1 cellular context compared by ENCODE assay signal in the genomic region with DNA sequence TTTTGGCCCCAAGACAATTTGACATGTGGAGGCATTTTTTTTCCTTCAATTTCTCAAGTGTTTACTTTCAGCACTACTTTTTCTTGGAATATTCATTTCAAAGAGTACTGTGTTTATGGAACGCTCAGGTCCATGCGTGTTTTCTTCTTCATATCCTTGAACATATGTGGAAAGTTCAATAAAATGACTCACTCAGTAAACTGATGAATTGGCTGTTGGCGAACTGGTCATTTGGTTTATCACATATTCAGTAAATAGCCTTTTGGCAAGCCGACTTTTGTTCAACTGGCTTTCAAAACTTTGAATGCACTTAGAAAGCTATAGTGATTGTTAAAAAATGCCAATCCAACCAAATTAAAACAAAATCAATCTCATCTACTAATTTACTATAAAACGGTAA.
A peak's percentile ranks its signal among the peaks of the same experiment; 100 is the strongest.
TF ChIP-seq lines count a peak whose summit lies in the region.

No MANE protein-coding gene starts in this region.

TF ChIP-seq in HepG2, 621 proteins besides CTCF, POLR2A, EP300 and RAD21 (continued from another document):
- TF ChIP-seq, protein P1, sequence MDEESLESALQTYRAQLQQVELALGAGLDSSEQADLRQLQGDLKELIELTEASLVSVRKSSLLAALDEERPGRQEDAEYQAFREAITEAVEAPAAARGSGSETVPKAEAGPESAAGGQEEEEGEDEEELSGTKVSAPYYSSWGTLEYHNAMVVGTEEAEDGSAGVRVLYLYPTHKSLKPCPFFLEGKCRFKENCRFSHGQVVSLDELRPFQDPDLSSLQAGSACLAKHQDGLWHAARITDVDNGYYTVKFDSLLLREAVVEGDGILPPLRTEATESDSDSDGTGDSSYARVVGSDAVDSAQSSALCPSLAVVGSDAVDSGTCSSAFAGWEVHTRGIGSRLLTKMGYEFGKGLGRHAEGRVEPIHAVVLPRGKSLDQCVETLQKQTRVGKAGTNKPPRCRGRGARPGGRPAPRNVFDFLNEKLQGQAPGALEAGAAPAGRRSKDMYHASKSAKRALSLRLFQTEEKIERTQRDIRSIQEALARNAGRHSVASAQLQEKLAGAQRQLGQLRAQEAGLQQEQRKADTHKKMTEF (CRISPR knock-in tag; IDR thresholded peaks at IDR 0.05), result peak; percentile 30; the same call in 1 of the 2 replicates
- TF ChIP-seq ZNF670 (CRISPR knock-in tag; IDR thresholded peaks at IDR 0.05; ENCODE audit: borderline replicate concordance), result no peak
- TF ChIP-seq CREM (IDR thresholded peaks at IDR 0.05), result peak; percentile 20; the same call in 1 of the 2 replicates
- no peak for TF ChIP-seq CREM (CRISPR knock-in tag; IDR thresholded peaks at IDR 0.05)
- TF ChIP-seq FOXA3 (CRISPR knock-in tag; IDR thresholded peaks at IDR 0.05), result peak; percentile 62; the same call in 1 of the 2 replicates
- TF ChIP-seq, protein P2, sequence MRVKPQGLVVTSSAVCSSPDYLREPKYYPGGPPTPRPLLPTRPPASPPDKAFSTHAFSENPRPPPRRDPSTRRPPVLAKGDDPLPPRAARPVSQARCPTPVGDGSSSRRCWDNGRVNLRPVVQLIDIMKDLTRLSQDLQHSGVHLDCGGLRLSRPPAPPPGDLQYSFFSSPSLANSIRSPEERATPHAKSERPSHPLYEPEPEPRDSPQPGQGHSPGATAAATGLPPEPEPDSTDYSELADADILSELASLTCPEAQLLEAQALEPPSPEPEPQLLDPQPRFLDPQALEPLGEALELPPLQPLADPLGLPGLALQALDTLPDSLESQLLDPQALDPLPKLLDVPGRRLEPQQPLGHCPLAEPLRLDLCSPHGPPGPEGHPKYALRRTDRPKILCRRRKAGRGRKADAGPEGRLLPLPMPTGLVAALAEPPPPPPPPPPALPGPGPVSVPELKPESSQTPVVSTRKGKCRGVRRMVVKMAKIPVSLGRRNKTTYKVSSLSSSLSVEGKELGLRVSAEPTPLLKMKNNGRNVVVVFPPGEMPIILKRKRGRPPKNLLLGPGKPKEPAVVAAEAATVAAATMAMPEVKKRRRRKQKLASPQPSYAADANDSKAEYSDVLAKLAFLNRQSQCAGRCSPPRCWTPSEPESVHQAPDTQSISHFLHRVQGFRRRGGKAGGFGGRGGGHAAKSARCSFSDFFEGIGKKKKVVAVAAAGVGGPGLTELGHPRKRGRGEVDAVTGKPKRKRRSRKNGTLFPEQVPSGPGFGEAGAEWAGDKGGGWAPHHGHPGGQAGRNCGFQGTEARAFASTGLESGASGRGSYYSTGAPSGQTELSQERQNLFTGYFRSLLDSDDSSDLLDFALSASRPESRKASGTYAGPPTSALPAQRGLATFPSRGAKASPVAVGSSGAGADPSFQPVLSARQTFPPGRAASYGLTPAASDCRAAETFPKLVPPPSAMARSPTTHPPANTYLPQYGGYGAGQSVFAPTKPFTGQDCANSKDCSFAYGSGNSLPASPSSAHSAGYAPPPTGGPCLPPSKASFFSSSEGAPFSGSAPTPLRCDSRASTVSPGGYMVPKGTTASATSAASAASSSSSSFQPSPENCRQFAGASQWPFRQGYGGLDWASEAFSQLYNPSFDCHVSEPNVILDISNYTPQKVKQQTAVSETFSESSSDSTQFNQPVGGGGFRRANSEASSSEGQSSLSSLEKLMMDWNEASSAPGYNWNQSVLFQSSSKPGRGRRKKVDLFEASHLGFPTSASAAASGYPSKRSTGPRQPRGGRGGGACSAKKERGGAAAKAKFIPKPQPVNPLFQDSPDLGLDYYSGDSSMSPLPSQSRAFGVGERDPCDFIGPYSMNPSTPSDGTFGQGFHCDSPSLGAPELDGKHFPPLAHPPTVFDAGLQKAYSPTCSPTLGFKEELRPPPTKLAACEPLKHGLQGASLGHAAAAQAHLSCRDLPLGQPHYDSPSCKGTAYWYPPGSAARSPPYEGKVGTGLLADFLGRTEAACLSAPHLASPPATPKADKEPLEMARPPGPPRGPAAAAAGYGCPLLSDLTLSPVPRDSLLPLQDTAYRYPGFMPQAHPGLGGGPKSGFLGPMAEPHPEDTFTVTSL (CRISPR knock-in tag; IDR thresholded peaks at IDR 0.05; ENCODE audit: borderline replicate concordance), result peak; percentile 54; the same call in 1 of the 2 replicates
- no peak for TF ChIP-seq FOXP1 (IDR thresholded peaks at IDR 0.05)
- peak; percentile 38 for TF ChIP-seq FOXP1 (CRISPR knock-in tag; IDR thresholded peaks at IDR 0.05)
- TF ChIP-seq, protein P3, sequence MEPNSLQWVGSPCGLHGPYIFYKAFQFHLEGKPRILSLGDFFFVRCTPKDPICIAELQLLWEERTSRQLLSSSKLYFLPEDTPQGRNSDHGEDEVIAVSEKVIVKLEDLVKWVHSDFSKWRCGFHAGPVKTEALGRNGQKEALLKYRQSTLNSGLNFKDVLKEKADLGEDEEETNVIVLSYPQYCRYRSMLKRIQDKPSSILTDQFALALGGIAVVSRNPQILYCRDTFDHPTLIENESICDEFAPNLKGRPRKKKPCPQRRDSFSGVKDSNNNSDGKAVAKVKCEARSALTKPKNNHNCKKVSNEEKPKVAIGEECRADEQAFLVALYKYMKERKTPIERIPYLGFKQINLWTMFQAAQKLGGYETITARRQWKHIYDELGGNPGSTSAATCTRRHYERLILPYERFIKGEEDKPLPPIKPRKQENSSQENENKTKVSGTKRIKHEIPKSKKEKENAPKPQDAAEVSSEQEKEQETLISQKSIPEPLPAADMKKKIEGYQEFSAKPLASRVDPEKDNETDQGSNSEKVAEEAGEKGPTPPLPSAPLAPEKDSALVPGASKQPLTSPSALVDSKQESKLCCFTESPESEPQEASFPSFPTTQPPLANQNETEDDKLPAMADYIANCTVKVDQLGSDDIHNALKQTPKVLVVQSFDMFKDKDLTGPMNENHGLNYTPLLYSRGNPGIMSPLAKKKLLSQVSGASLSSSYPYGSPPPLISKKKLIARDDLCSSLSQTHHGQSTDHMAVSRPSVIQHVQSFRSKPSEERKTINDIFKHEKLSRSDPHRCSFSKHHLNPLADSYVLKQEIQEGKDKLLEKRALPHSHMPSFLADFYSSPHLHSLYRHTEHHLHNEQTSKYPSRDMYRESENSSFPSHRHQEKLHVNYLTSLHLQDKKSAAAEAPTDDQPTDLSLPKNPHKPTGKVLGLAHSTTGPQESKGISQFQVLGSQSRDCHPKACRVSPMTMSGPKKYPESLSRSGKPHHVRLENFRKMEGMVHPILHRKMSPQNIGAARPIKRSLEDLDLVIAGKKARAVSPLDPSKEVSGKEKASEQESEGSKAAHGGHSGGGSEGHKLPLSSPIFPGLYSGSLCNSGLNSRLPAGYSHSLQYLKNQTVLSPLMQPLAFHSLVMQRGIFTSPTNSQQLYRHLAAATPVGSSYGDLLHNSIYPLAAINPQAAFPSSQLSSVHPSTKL (CRISPR knock-in tag; IDR thresholded peaks at IDR 0.05), result peak; percentile 61
- TF ChIP-seq, protein P4, sequence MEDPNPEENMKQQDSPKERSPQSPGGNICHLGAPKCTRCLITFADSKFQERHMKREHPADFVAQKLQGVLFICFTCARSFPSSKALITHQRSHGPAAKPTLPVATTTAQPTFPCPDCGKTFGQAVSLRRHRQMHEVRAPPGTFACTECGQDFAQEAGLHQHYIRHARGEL (CRISPR knock-in tag; IDR thresholded peaks at IDR 0.05), result no peak
- no peak for TF ChIP-seq CREB1 (IDR thresholded peaks at IDR 0.05)
- TF ChIP-seq CREB1 (CRISPR knock-in tag; IDR thresholded peaks at IDR 0.05), result no peak
TF ChIP-seq in HepG2: peak in this region for 14.
